In genomic region chr3:162643245-162643644, GRCh38 we compare ENCODE assay signal across 15 cellular contexts.
"Had no signal": no experiment of that assay in that cellular context is flagged by ENCODE, and none has a peak within 500 bp of the region (broad histone marks: within the 10 kb centered on the region; RNA-seq: fewer than 3 reads in every experiment).

No MANE protein-coding gene starts in this region.

- H3K4me1 ChIP-seq: sigmoid colon had no signal

- H3K9me3 ChIP-seq: thoracic aorta had no signal

- ATAC-seq: activated naive CD8-positive, alpha-beta T cell treated with anti-CD3 and anti-CD28 coated beads, Interleukin-2, amount 50 U/mL, for 24 hours; left ventricle myocardium superior; stimulated activated naive CD8-positive, alpha-beta T cell treated with anti-CD3 and anti-CD28 coated beads, Interleukin-15, amount 100 ng/mL, for 72 hours; WTC11 had no signal

- H3K36me3 ChIP-seq: sigmoid colon, thoracic aorta had no signal

- H3K27ac ChIP-seq: coronary artery, sigmoid colon, thoracic aorta had no signal

- H3K27me3 ChIP-seq: sigmoid colon had no signal

- DNase-seq: activated CD4-positive, alpha-beta T cell treated with anti-CD3 and anti-CD28 coated beads, Interleukin-2, amount 10 ng/mL, durations not matched to agents 24 days and 14 days; activated naive CD4-positive, alpha-beta T cell treated with Interleukin-2 at 50 U/mL for 16 hours; activated naive CD8-positive, alpha-beta T cell treated with anti-CD3 and anti-CD28 coated beads, Interleukin-2, amount 50 U/mL, for 24 hours; caudate nucleus; effector CD4-positive, alpha-beta T cell; hippocampal formation; left ventricle myocardium superior; mesenchymal stem cell; nephron progenitor cell; sigmoid colon; stimulated activated CD4-positive, alpha-beta T cell treated with anti-CD3 and anti-CD28 coated beads, Interleukin-12 subunit alpha, Interleukin-12 subunit beta, amount 100 ng/mL, for 4 hours; stimulated activated naive CD8-positive, alpha-beta T cell treated with anti-CD3 and anti-CD28 coated beads, Interleukin-15, amount 100 ng/mL, for 72 hours had no signal

- H3K4me3 ChIP-seq: coronary artery, sigmoid colon, thoracic aorta had no signal
